Comparison of ENCODE assay signal across 8 cellular contexts in the genomic region with DNA sequence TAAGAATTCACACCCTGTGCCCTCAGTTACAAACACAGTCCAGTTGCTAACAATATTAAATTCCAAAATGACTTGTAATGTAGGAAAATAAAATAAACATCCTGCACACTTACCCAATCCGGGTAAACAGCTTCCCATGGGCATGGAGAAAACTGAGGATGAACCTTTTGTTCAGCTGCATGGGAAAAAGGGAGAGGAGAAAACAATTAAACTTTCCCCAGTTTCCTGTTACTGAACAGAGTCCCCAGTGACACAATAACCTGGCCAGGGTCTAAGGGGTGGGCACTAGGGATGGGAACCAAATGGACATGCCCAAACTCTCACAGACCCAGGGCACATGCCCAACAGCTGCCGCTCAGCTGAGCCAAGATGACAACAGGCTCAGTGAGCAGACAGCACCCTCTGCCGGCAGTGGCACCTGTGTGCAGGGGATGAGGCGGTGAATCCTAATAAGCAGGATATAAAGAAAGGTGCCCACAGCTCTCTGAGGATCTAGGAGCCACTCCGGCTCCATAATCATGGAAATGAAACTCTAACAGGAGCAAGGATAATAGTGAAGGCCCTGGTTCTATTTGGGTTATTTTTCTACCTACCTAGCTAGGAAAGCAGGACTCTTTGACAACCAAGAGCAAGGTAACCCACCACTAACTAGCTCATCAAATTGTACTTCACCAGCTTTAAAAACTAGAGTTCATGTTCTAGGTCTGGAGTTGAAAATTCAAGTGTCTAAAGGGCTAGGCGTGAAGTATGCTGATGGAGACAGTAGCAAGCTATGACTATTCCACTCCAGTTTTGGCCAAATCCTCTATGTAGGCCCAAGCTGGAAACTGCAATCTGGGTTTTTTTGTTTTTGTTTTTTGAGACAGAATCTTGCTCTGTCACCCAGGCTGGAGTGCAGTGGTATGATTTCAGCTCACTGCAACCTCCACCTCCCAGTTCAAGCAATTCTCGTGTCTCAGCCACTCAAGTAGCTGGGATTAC. TPM values are rescaled to one million over a fixed set of nuclear protein-coding genes. Genes with fewer than 3 reads are reported as not detected.
DNase-seq lines count a peak whose midpoint lies in the region; TF ChIP-seq lines count a peak whose summit lies in the region.

No MANE protein-coding gene starts in this region.

- intact Hi-C loops in left ventricle myocardium inferior (cut with micrococcal nuclease), result no loop called here
- intact Hi-C loops in uterus (cut with DNase I; ENCODE audit: low total_unique reads), result loop anchor here (2.0 kb wide), 1 partner anchor 190 kb away; a partner anchor contains a TSS

- DNase-seq in SKM-1 treated with dmso at 0.1 percent for 144 hours (lab: John Stamatoyannopoulos, UW; ENCODE audit: unreplicated experiment), result peak; percentile 16
- DNase-seq in SKM-1 (lab: John Stamatoyannopoulos, UW; ENCODE audit: unreplicated experiment), result no peak
- DNase-seq in NCI-H146 (lab: John Stamatoyannopoulos, UW), result peak; percentile 72
- DNase-seq in T-helper 2 cell treated with Interferon-gamma antibody and Interleukin-4, amounts not matched to agents 5 μg/mL and 100 μg/mL, for 36 hours (ENCODE audit: low spot score), result peak; percentile 75
- peak; percentile 79 for DNase-seq in amniotic epithelial cell (ENCODE audit: low read depth)
- DNase-seq in left ventricle myocardium inferior, result peak; percentile 84
- peak; percentile 77 for DNase-seq in retina
- peak; percentile 87 to 88 for DNase-seq in uterus

- peak overlapping the region; percentile 79 for H3K27ac ChIP-seq in left ventricle myocardium inferior (replicated peaks)
- peak overlapping the region; percentile 45 to 85 for H3K27ac ChIP-seq in uterus

- peaks cover 64% of the 10 kb centered on the region for H3K4me1 Mint-ChIP-seq in T-helper 2 cell treated with Interferon-gamma antibody and Interleukin-4, amounts not matched to agents 5 μg/mL and 100 μg/mL, for 36 hours (ENCODE audit: low read depth)

- H3K4me3 ChIP-seq in left ventricle myocardium inferior, result no peak overlapping the region
- H3K4me3 ChIP-seq in uterus, result no peak overlapping the region

- H3K27me3 Mint-ChIP-seq in T-helper 2 cell treated with Interferon-gamma antibody and Interleukin-4, amounts not matched to agents 5 μg/mL and 100 μg/mL, for 36 hours (ENCODE audit: low read depth), result no peaks in the 10 kb centered on the region

- H3K4me1 ChIP-seq in left ventricle myocardium inferior (peaks cover 24% of the 10 kb centered on the region), uterus (peaks cover 4 to 16% of the 10 kb centered on the region in 2 donors)

- peaks cover 60% of the 10 kb centered on the region for H3K36me3 Mint-ChIP-seq in T-helper 2 cell treated with Interferon-gamma antibody and Interleukin-4, amounts not matched to agents 5 μg/mL and 100 μg/mL, for 36 hours (ENCODE audit: low read depth)

- H3K36me3 ChIP-seq in left ventricle myocardium inferior (peaks cover 16% of the 10 kb centered on the region), uterus (no peaks in the 10 kb centered on the region)

- peak overlapping the region; percentile 80 for H3K27ac Mint-ChIP-seq in T-helper 2 cell treated with Interferon-gamma antibody and Interleukin-4, amounts not matched to agents 5 μg/mL and 100 μg/mL, for 36 hours

- H3K9me3 ChIP-seq in left ventricle myocardium inferior (replicated peaks) (no peaks in the 10 kb centered on the region), uterus (no peaks in the 10 kb centered on the region)

- peak in 1 of 2 donors; percentile 20 for TF ChIP-seq POLR2A in uterus (IDR thresholded peaks at IDR 0.05)

- H3K27me3 ChIP-seq in left ventricle myocardium inferior (ENCODE audit: low read depth), result no peaks in the 10 kb centered on the region
- H3K27me3 ChIP-seq in uterus, result no peaks in the 10 kb centered on the region

- H3K9me3 Mint-ChIP-seq in T-helper 2 cell treated with Interferon-gamma antibody and Interleukin-4, amounts not matched to agents 5 μg/mL and 100 μg/mL, for 36 hours, result no peaks in the 10 kb centered on the region

- H3K4me3 Mint-ChIP-seq in T-helper 2 cell treated with Interferon-gamma antibody and Interleukin-4, amounts not matched to agents 5 μg/mL and 100 μg/mL, for 36 hours, result peak overlapping the region; percentile 1

- peak; percentile 99 for TF ChIP-seq CTCF in left ventricle myocardium inferior (IDR thresholded peaks at IDR 0.05; ENCODE audit: borderline replicate concordance)
- TF ChIP-seq CTCF in uterus (IDR thresholded peaks at IDR 0.05), result peak; percentile 99

RNA-seq across cellular contexts. Expression of a gene that starts 58.8 kb away (rescaled TPM):
- total RNA-seq in left ventricle myocardium inferior, result 22.1 TPM
- total RNA-seq in uterus, result 10 to 100 TPM; 13.3 to 74.9 (median 41.6) TPM

RNA-seq across cellular contexts. Expression of a gene that starts 58.9 kb away (rescaled TPM):
- total RNA-seq in left ventricle myocardium inferior, result 8.2 TPM
- total RNA-seq in uterus, result 10 to 100 TPM in 2 of 4 donors, 1 to 10 TPM in 2; 5.6 to 29.2 (median 13.4) TPM
